8 cellular contexts compared by ENCODE assay signal in the genomic region with DNA sequence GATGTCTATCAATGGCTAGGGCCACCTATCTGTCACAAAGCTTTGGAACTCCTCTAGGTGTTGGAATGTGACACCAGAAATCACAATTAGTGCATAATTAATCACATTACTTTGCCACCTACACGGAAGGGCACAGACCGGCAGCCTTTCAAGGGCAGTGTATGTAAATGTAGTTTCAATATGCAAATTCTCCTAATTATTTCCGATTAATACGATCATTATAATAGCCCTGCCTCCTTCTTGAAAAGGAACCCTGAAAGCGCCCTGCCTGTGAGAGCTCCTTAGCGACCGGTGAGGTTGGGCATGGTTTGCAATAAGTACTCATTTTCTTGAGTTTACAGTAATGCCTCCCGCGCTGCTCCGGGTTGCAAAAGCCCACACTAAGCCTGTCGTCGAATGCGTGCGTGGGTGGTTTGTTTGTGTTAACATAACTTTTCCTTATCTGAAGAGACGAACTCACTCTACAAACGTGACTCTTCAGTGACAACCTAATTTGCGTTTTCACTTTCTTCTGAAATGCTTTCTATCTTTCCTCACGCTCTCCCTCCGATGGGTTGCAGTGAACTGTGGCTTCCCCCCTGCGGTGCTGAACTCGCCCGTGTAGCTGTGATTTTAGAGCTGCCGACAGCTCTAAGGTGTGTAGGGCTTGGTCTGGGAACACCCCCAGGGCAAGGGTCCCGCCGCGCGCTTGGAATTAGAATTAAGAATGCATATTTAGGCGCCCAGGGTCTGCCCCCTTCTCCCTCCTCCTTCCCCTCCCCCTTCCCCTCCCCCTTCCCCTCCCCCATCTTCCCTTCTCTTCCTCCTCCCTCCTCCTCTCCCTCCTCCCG. TPM values are rescaled to one million over a fixed set of nuclear protein-coding genes. Genes with fewer than 3 reads are reported as not detected.
DNase-seq lines count a peak whose midpoint lies in the region; ATAC-seq and TF ChIP-seq lines count a peak whose summit lies in the region.

No MANE protein-coding gene starts in this region.

- H3K4me3 ChIP-seq in DND-41 (ENCODE audit: low read depth in 1 of 2, low read length in 2 of 2) (peak overlapping the region; percentile 26 to 64; a peak in 3 of 4 replicates), SK-N-MC (peak overlapping the region; percentile 90), trophoblast cell (ENCODE audit: low read depth, low read length) (peak overlapping the region; percentile 21), urinary bladder (ENCODE audit: low read depth, low read length) (peak overlapping the region; percentile 53)

- peak overlapping the region; percentile 80 for H2AK5ac ChIP-seq in trophoblast cell (ENCODE audit: low read length)

- no peaks in the 10 kb centered on the region for H3K9me3 ChIP-seq in DND-41 (ENCODE audit: insufficient read depth, low read length, severe bottlenecking)
- no peaks in the 10 kb centered on the region for H3K9me3 ChIP-seq in SK-N-MC (ENCODE audit: low read depth, low read length)
- H3K9me3 ChIP-seq in trophoblast cell (ENCODE audit: insufficient read depth, low read depth, low read length) = no peaks in the 10 kb centered on the region

- H4K91ac ChIP-seq in trophoblast cell (ENCODE audit: low read depth, low read length) = peak overlapping the region; percentile 89

- H3K9ac ChIP-seq in DND-41 (ENCODE audit: low read depth, low read length) = peak overlapping the region; percentile 56
- H3K9ac ChIP-seq in SK-N-MC (ENCODE audit: insufficient read length) = peak overlapping the region; percentile 98
- peak overlapping the region; percentile 72 for H3K9ac ChIP-seq in trophoblast cell (ENCODE audit: low read length)

- H3K4me1 ChIP-seq in DND-41 (ENCODE audit: insufficient read depth, low read length) (peaks cover 58% of the 10 kb centered on the region), trophoblast cell (ENCODE audit: control insufficient read depth in 1 of 2, insufficient read depth in 2 of 2, low read length in 2 of 2) (peaks cover 17 to 24% of the 10 kb centered on the region in 2 experiments), urinary bladder (ENCODE audit: insufficient read depth) (peaks cover 2% of the 10 kb centered on the region)

- H3K79me2 ChIP-seq in DND-41 (ENCODE audit: insufficient read depth, low read length) = peaks cover 28% of the 10 kb centered on the region
- H3K79me2 ChIP-seq in trophoblast cell (ENCODE audit: control insufficient read depth, insufficient read depth, low read length, poor library complexity) = peaks cover 34% of the 10 kb centered on the region

- H3K36me3 ChIP-seq in DND-41 (ENCODE audit: insufficient read depth, low read length) (no peaks in the 10 kb centered on the region; the same call in 1 of the 2 replicates), SK-N-MC (ENCODE audit: insufficient read depth, low read length) (peaks cover 28% of the 10 kb centered on the region), trophoblast cell (ENCODE audit: control insufficient read depth in 1 of 2, insufficient read depth in 2 of 2, low read length in 2 of 2) (peaks cover 2 to 10% of the 10 kb centered on the region in 2 experiments), urinary bladder (ENCODE audit: insufficient read depth) (no peaks in the 10 kb centered on the region)

- no peaks in the 10 kb centered on the region for H3K27me3 ChIP-seq in DND-41 (ENCODE audit: insufficient read depth, low read length, poor library complexity)
- H3K27me3 ChIP-seq in trophoblast cell (ENCODE audit: insufficient read depth, low read length) = no peaks in the 10 kb centered on the region

- DNase-seq in DND-41 (peak; percentile 69), MV-4-11 (lab: John Stamatoyannopoulos, UW) (peak; percentile 55), SK-N-MC (ENCODE audit: low read depth, low spot score) (no peak), Right ventricle myocardium superior (peak; percentile 77), trophoblast cell (peak; percentile 80)

- H2BK5ac ChIP-seq in trophoblast cell (ENCODE audit: low read depth, low read length, poor library complexity) = peak overlapping the region; percentile 95

- peaks cover 44% of the 10 kb centered on the region for H3K4me1 Mint-ChIP-seq in activated naive CD4-positive, alpha-beta T cell treated with anti-CD3 and anti-CD28 coated beads, Interleukin-2, amount 50 U/mL, for 24 hours

- H3K4me2 ChIP-seq in DND-41 (ENCODE audit: insufficient read depth, low read length) (peak overlapping the region; percentile 91), trophoblast cell (ENCODE audit: low read length) (peak overlapping the region; percentile 70)

- peak overlapping the region; percentile 86 for H3K14ac ChIP-seq in trophoblast cell (ENCODE audit: low read length)

- H3K4me3 Mint-ChIP-seq in activated naive CD4-positive, alpha-beta T cell treated with anti-CD3 and anti-CD28 coated beads, Interleukin-2, amount 50 U/mL, for 24 hours = peak overlapping the region; percentile 96

- H3K27me3 Mint-ChIP-seq in activated naive CD4-positive, alpha-beta T cell treated with anti-CD3 and anti-CD28 coated beads, Interleukin-2, amount 50 U/mL, for 24 hours = peaks cover 13% of the 10 kb centered on the region

- intact Hi-C loops in Right ventricle myocardium superior (cut with DNase I) = loop anchor here (10.0 kb wide), 4 partner anchors 206 to 1476 kb away; no protein-coding TSS in a partner anchor

- peak overlapping the region; percentile 95 for H3K27ac Mint-ChIP-seq in activated naive CD4-positive, alpha-beta T cell treated with anti-CD3 and anti-CD28 coated beads, Interleukin-2, amount 50 U/mL, for 24 hours

- H3K4ac ChIP-seq in trophoblast cell (ENCODE audit: low read depth, low read length) = peak overlapping the region; percentile 72

- H4K20me1 ChIP-seq in DND-41 (ENCODE audit: insufficient read depth, low read length) = peaks cover 6% of the 10 kb centered on the region; the same call in 1 of the 2 replicates

- H4K12ac ChIP-seq in trophoblast cell (ENCODE audit: low read depth, low read length) = no peak overlapping the region

- H3K27ac ChIP-seq in DND-41 (ENCODE audit: low read length) (peak overlapping the region; percentile 79), SK-N-MC (peak overlapping the region; percentile 100), trophoblast cell (ENCODE audit: low read depth, low read length) (peak overlapping the region; percentile 93), urinary bladder (ENCODE audit: low read depth) (peak overlapping the region; percentile 72)

- peak overlapping the region; percentile 84 for H2BK12ac ChIP-seq in trophoblast cell (ENCODE audit: low read length)

- ATAC-seq in DND-41 (ENCODE audit: insufficient read depth, low read depth) (peak; percentile 11; the same call in 2 of the 3 replicates), Right ventricle myocardium superior (ENCODE audit: poor library complexity) (no peak), HG02970 (IDR thresholded peaks at IDR 0.05; ENCODE audit: low FRiP score, unreplicated experiment) (no peak)

- peaks cover 1% of the 10 kb centered on the region for H3K36me3 Mint-ChIP-seq in activated naive CD4-positive, alpha-beta T cell treated with anti-CD3 and anti-CD28 coated beads, Interleukin-2, amount 50 U/mL, for 24 hours

- H3K9me3 Mint-ChIP-seq in activated naive CD4-positive, alpha-beta T cell treated with anti-CD3 and anti-CD28 coated beads, Interleukin-2, amount 50 U/mL, for 24 hours = no peaks in the 10 kb centered on the region

- H3K18ac ChIP-seq in trophoblast cell (ENCODE audit: low read length) = peak overlapping the region; percentile 82

- TF ChIP-seq CTCF in DND-41 (IDR thresholded peaks at IDR 0.05; ENCODE audit: borderline replicate concordance, extremely low read depth, low read length, poor library complexity, severe bottlenecking) = no peak

- H2BK120ac ChIP-seq in trophoblast cell (ENCODE audit: insufficient read depth, low read length, poor library complexity) = peak overlapping the region; percentile 61

- H3K79me1 ChIP-seq in trophoblast cell (ENCODE audit: low read length) = peaks cover 66% of the 10 kb centered on the region

- H3K23ac ChIP-seq in trophoblast cell (ENCODE audit: low read length) = no peak overlapping the region

- H4K8ac ChIP-seq in trophoblast cell (ENCODE audit: low read depth, low read length) = peak overlapping the region; percentile 61

- WGBS in trophoblast cell (ENCODE audit: extremely low coverage, insufficient coverage, insufficient read length) = no CpG with 5 or more reads among the region's 29 CpGs
- WGBS in urinary bladder = 1% methylated on average over 28 of the region's 29 CpGs

- H2AFZ ChIP-seq in DND-41 (ENCODE audit: low read depth, low read length) = peak overlapping the region; percentile 77
- H2AFZ ChIP-seq in trophoblast cell (ENCODE audit: insufficient read depth, low read length, poor library complexity) = peak overlapping the region; percentile 45

RNA-seq across cellular contexts. Expression of a gene that starts 0.7 kb away (rescaled TPM):
- 25.5 TPM for total RNA-seq in Right ventricle myocardium superior
- polyA plus RNA-seq in trophoblast cell (2013) = 277 and 280 TPM in 2 replicates
- total RNA-seq in urinary bladder = 238 TPM
- polyA plus RNA-seq in urinary bladder = 191 TPM

Comparison
In these comparisons a context has a peak if more than half of its experiments do, and no peak if none do; other contexts are left out.
1. H3K4me3 ChIP-seq: peak in every context shown above with its lines; median percentile 90 in SK-N-MC; 53 in urinary bladder; 45 in DND-41; 21 in trophoblast cell.